8 cellular contexts compared by ENCODE assay signal in the genomic region with DNA sequence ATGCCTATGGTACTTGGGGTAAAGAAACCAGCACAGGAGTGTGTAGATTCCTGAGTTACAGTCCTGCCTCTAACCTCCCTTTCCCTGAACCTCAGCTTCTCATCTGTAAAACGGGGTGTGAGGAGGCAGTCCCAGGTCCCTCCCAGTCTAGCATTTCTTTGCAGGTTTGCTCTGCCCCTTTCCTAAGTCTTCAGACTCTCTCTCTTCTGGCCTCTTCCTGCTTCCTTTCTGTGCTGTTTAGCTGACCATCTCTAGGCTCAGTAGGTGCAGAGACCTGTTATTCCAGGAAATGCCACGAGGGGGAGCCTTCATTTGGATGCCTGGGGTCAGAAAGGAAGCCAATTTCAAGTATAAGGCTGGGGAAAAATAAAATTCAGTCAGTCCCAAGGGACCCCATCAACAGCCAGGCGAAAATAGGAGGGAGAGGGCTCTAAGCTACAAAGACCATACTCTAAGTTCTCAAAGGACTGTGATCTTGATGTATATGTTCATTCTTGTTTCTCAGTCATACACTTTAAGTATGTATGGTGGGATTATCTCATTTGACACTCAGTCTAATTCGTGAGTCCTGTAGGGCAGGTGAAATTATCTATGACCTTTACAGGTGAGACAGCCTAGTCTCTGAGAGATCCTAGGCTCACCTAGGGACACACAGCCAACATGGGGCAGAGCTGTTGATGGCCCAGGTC.
A peak's percentile ranks its signal among the peaks of the same experiment; 100 is the strongest.
DNase-seq lines count a peak whose midpoint lies in the region; ATAC-seq, FAIRE-seq and TF ChIP-seq lines count a peak whose summit lies in the region.

No MANE protein-coding gene starts in this region.

- BruUV-seq in endothelial cell of umbilical vein (replicated peaks; lab: Mats Ljungman, UMichigan), result no TSS peak

- POLR2A ChIA-PET in endothelial cell of umbilical vein (lab: Charles Lee), result interaction anchor here (0.9 kb wide), 1 partner anchor 257 kb away, joined by 3 read pairs; no protein-coding TSS in a partner anchor

- CTCF ChIA-PET in endothelial cell of umbilical vein (lab: Charles Lee), result interaction anchor here (0.5 to 7.0 kb wide), 21 partner anchors 13 to 260 kb away, joined by 3 to 84 read pairs (median 5); no protein-coding TSS in a partner anchor

- H4K20me1 ChIP-seq in endothelial cell of umbilical vein (replicated peaks; ENCODE audit: control insufficient read depth, extremely low read depth, insufficient read depth, low read length), result no peaks in the 10 kb centered on the region

- dilution Hi-C loops in endothelial cell of umbilical vein (cut with MboI; ENCODE audit: extremely low pct_ligation_motif_present, low sequenced_read_pairs), result no loop called here

- no peak overlapping the region for H3K4me3 ChIP-seq in endothelial cell of umbilical vein (replicated peaks in 1 of 3; ENCODE audit: insufficient read depth in 1 of 3, low read depth in 1 of 3, low read length in 3 of 3)

- no peaks in the 10 kb centered on the region for H3K4me1 ChIP-seq in endothelial cell of umbilical vein (ENCODE audit: control insufficient read depth, extremely low read depth, insufficient read depth, low read length)

- no peak overlapping the region for H2AFZ ChIP-seq in endothelial cell of umbilical vein (ENCODE audit: low read depth, low read length)

- H3K36me3 ChIP-seq in endothelial cell of umbilical vein (ENCODE audit: control insufficient read depth in 2 of 2, extremely low read depth in 1 of 2, insufficient read depth in 2 of 2, low read length in 2 of 2), result no peaks in the 10 kb centered on the region

- no peaks in the 10 kb centered on the region for H3K9me1 ChIP-seq in endothelial cell of umbilical vein (replicated peaks; ENCODE audit: control insufficient read depth, extremely low read depth, insufficient read depth, low read length)

- TF ChIP-seq POLR2A in endothelial cell of umbilical vein (IDR thresholded peaks at IDR 0.05; ENCODE audit: low read depth, low read length), result no peak

- no peak overlapping the region for H3K4me2 ChIP-seq in endothelial cell of umbilical vein (ENCODE audit: insufficient read depth, low read length)

- no peak for ATAC-seq in HG02763 (IDR thresholded peaks at IDR 0.05; ENCODE audit: unreplicated experiment)

- FAIRE-seq in D721Med (lab: Jason Lieb, UNC) (no peak), endothelial cell of umbilical vein (lab: Jason Lieb, UNC) (peak; percentile 94)

- no peaks in the 10 kb centered on the region for H3K9me3 ChIP-seq in endothelial cell of umbilical vein (replicated peaks; ENCODE audit: control insufficient read depth, insufficient read depth, low read length)

- TF ChIP-seq CTCF in D721Med (IDR thresholded peaks at IDR 0.05; ENCODE audit: insufficient read depth, missing control alignments) (peak; percentile 86), endothelial cell of umbilical vein (IDR thresholded peaks at IDR 0.05; ENCODE audit: extremely low read depth in 1 of 2, insufficient read depth in 1 of 2, low read depth in 1 of 2, low read length in 2 of 2) (peak; percentile 70 to 78)

- no peak overlapping the region for H3K27ac ChIP-seq in endothelial cell of umbilical vein (ENCODE audit: insufficient read depth, low read depth, low read length)

- no peak overlapping the region for H3K9ac ChIP-seq in endothelial cell of umbilical vein (replicated peaks; ENCODE audit: extremely low read depth, insufficient read depth, low read length)

- intact Hi-C loops in endothelial cell of umbilical vein (cut with micrococcal nuclease), result loop anchor here (1.0 to 5.0 kb wide), 4 partner anchors 57 to 259 kb away; no protein-coding TSS in a partner anchor

- no peaks in the 10 kb centered on the region for H3K79me2 ChIP-seq in endothelial cell of umbilical vein (ENCODE audit: control insufficient read depth, insufficient read depth, low read length)

- peaks cover 37 to 46% of the 10 kb centered on the region in 2 experiments for H3K27me3 ChIP-seq in endothelial cell of umbilical vein (ENCODE audit: control insufficient read depth in 2 of 2, insufficient read depth in 2 of 2, low read length in 2 of 2)

- DNase-seq in D721Med (ENCODE audit: insufficient read length, low spot score), result no peak
- DNase-seq in HS-27A (ENCODE audit: low read depth), result peak; percentile 49
- DNase-seq in NOMO-1 treated with dmso at 0.1 percent for 144 hours (lab: John Stamatoyannopoulos, UW; ENCODE audit: unreplicated experiment), result peak; percentile 62
- DNase-seq in activated CD8-positive, alpha-beta memory T cell treated with anti-CD3 and anti-CD28 coated beads for 4 hours (ENCODE audit: low read depth in 2 of 2), result peak; percentile 60 to 67
- DNase-seq in endothelial cell of umbilical vein (ENCODE audit: low read depth, low spot score), result peak; percentile 77
- DNase-seq in mucosa of gallbladder (ENCODE audit: low spot score), result peak; percentile 89
- DNase-seq in stimulated activated CD8-positive, alpha-beta memory T cell treated with anti-CD3 and anti-CD28 coated beads, Interleukin-4, amount 100 ng/mL, for 48 hours, result peak; percentile 94

TF ChIP-seq in endothelial cell of umbilical vein, 7 proteins besides CTCF, POLR2A, EP300 and RAD21:
- TF ChIP-seq JUN (IDR thresholded peaks at IDR 0.05; ENCODE audit: borderline replicate concordance, insufficient read depth, insufficient read length, low read depth) (no peak), EZH2 (IDR thresholded peaks at IDR 0.05; ENCODE audit: borderline replicate concordance, low read depth, low read length, severe bottlenecking) (no peak), POLR2AphosphoS5 (IDR thresholded peaks at IDR 0.05; ENCODE audit: insufficient read depth, low read depth, low read length) (no peak), MYC (IDR thresholded peaks at IDR 0.05; ENCODE audit: low read depth, low read length) (no peak), FOS (IDR thresholded peaks at IDR 0.05; ENCODE audit: borderline replicate concordance, insufficient read depth, low read length) (no peak), GATA2 (IDR thresholded peaks at IDR 0.05; ENCODE audit: insufficient read depth, insufficient read length, low read depth, low read length) (no peak), MAX (IDR thresholded peaks at IDR 0.05; ENCODE audit: insufficient read depth, insufficient read length) (no peak)
